27 cellular contexts compared by ENCODE assay signal in the genomic region with DNA sequence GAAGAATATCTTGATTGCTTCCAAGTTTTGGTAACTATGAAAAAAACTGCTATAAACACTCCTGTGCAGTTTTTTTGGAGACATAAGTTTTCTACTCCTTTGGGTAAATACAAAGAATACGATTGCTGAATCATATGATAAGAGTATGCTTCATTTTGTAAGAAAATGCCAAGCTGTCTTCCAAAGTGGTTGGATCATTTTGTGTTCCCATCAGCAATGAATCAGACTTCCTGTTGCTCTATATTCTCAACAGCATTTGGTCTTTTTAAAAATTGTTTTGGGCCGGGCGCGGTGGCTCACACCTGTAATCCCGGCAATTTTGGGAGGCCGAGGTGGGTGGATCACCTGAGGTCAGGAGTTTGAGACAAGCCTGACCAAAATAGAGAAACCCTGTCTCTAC. TPM values are rescaled to one million over a fixed set of nuclear protein-coding genes. Genes with fewer than 3 reads are reported as not detected.
DNase-seq lines count a peak whose midpoint lies in the region; ATAC-seq, FAIRE-seq and TF ChIP-seq lines count a peak whose summit lies in the region.
"Had no signal": no experiment of that assay in that cellular context is flagged by ENCODE, and none has a peak within 500 bp of the region (broad histone marks: within the 10 kb centered on the region; RNA-seq: fewer than 3 reads in every experiment).

No MANE protein-coding gene starts in this region.

- peaks cover 2% of the 10 kb centered on the region for H3K9me3 ChIP-seq in astrocyte (ENCODE audit: insufficient read depth, low read depth, low read length)
- H3K9me3 ChIP-seq: prostate gland had no signal

- no peaks in the 10 kb centered on the region for H3K27me3 ChIP-seq in astrocyte (ENCODE audit: insufficient read depth, low read length)
- H3K27me3 ChIP-seq: neural progenitor cell had no signal

- H3K9me3 Mint-ChIP-seq in HFFc6 (peaks cover 22% of the 10 kb centered on the region), astrocyte (ENCODE audit: unreplicated experiment) (peaks cover 20% of the 10 kb centered on the region)
- H3K9me3 Mint-ChIP-seq in activated CD8-positive, alpha-beta T cell treated with anti-CD3 and anti-CD28 coated beads, Interleukin-2, amount 10 ng/mL, durations not matched to agents 7 days and 5 days (ENCODE audit: insufficient read depth), result peaks cover 25% of the 10 kb centered on the region
- peaks cover 18 to 22% of the 10 kb centered on the region in 2 donors for H3K9me3 Mint-ChIP-seq in stimulated activated naive CD8-positive, alpha-beta T cell treated with anti-CD3 and anti-CD28 coated beads, Interleukin-15, amount 100 ng/mL, for 72 hours

- no peak overlapping the region for H3K27ac ChIP-seq in astrocyte (ENCODE audit: low read depth, low read length)
- H3K27ac ChIP-seq: coronary artery, HL-60, neural progenitor cell, prostate gland had no signal

- H3K4me3 ChIP-seq in astrocyte (ENCODE audit: insufficient read depth, low read depth, low read length) (no peak overlapping the region), fibroblast of mammary gland (ENCODE audit: control insufficient read depth, low read depth, low read length) (no peak overlapping the region)
- H3K4me3 ChIP-seq: coronary artery, neural progenitor cell, prostate gland had no signal

- H3K4me3 Mint-ChIP-seq in HFFc6, result no peak overlapping the region
- H3K4me3 Mint-ChIP-seq in astrocyte (ENCODE audit: unreplicated experiment), result no peak overlapping the region
- no peak overlapping the region for H3K4me3 Mint-ChIP-seq in activated CD8-positive, alpha-beta T cell treated with anti-CD3 and anti-CD28 coated beads, Interleukin-2, amount 10 ng/mL, durations not matched to agents 7 days and 5 days
- H3K4me3 Mint-ChIP-seq in stimulated activated naive CD8-positive, alpha-beta T cell treated with anti-CD3 and anti-CD28 coated beads, Interleukin-15, amount 100 ng/mL, for 72 hours, result no peak overlapping the region
- H3K4me3 Mint-ChIP-seq: activated T-helper 1 cell treated with anti-CD3 and anti-CD28 coated beads, Interleukin-12 subunit alpha, Interleukin-12 subunit beta, Interleukin-2, Interleukin-4 antibody, amounts not matched to agents 30 ng/mL and 10 ng/mL and 1 ng/mL, durations not matched to agents 14 hours and 24 hours and 36 hours; B cell; endodermal cell; H9; neural progenitor cell; T-helper 2 cell treated with Interferon-gamma antibody and Interleukin-4, amounts not matched to agents 5 μg/mL and 100 μg/mL, for 36 hours; WTC11 had no signal

- POLR2A ChIA-PET in activated CD8-positive, alpha-beta T cell treated with anti-CD3 and anti-CD28 coated beads, Interleukin-2, amount 10 ng/mL, durations not matched to agents 7 days and 5 days (lab: Charles Lee), result no interaction called here

- H3K9ac ChIP-seq in astrocyte (ENCODE audit: low read length), result no peak overlapping the region
- H3K9ac ChIP-seq: neural progenitor cell had no signal

- H3K27me3 Mint-ChIP-seq in HFFc6 (ENCODE audit: insufficient read depth) (peaks cover 1% of the 10 kb centered on the region), astrocyte (ENCODE audit: low read depth, unreplicated experiment) (no peaks in the 10 kb centered on the region)
- no peaks in the 10 kb centered on the region for H3K27me3 Mint-ChIP-seq in activated CD8-positive, alpha-beta T cell treated with anti-CD3 and anti-CD28 coated beads, Interleukin-2, amount 10 ng/mL, durations not matched to agents 7 days and 5 days (ENCODE audit: low read depth)
- no peaks in the 10 kb centered on the region for H3K27me3 Mint-ChIP-seq in stimulated activated naive CD8-positive, alpha-beta T cell treated with anti-CD3 and anti-CD28 coated beads, Interleukin-15, amount 100 ng/mL, for 72 hours
- H3K27me3 Mint-ChIP-seq: B cell had no signal

- no peaks in the 10 kb centered on the region for H3K4me1 ChIP-seq in astrocyte (ENCODE audit: insufficient read depth, low read length)
- H3K4me1 ChIP-seq: neural progenitor cell, prostate gland had no signal

- peaks cover 22% of the 10 kb centered on the region for H3K36me3 Mint-ChIP-seq in HFFc6 (ENCODE audit: low read depth)
- H3K36me3 Mint-ChIP-seq in astrocyte (ENCODE audit: low read depth, unreplicated experiment), result peaks cover 3% of the 10 kb centered on the region
- H3K36me3 Mint-ChIP-seq in activated CD8-positive, alpha-beta T cell treated with anti-CD3 and anti-CD28 coated beads, Interleukin-2, amount 10 ng/mL, durations not matched to agents 7 days and 5 days (ENCODE audit: low read depth), result peaks cover 14% of the 10 kb centered on the region

- H3K27ac Mint-ChIP-seq in HFFc6, result peak overlapping the region; percentile 19
- no peak overlapping the region for H3K27ac Mint-ChIP-seq in astrocyte (ENCODE audit: unreplicated experiment)
- H3K27ac Mint-ChIP-seq in activated CD8-positive, alpha-beta T cell treated with anti-CD3 and anti-CD28 coated beads, Interleukin-2, amount 10 ng/mL, durations not matched to agents 7 days and 5 days, result no peak overlapping the region
- H3K27ac Mint-ChIP-seq in stimulated activated naive CD8-positive, alpha-beta T cell treated with anti-CD3 and anti-CD28 coated beads, Interleukin-15, amount 100 ng/mL, for 72 hours, result no peak overlapping the region
- H3K27ac Mint-ChIP-seq: activated T-helper 1 cell treated with anti-CD3 and anti-CD28 coated beads, Interleukin-12 subunit alpha, Interleukin-12 subunit beta, Interleukin-2, Interleukin-4 antibody, amounts not matched to agents 30 ng/mL and 10 ng/mL and 1 ng/mL, durations not matched to agents 14 hours and 24 hours and 36 hours; B cell; endodermal cell; H9; neural progenitor cell; T-helper 2 cell treated with Interferon-gamma antibody and Interleukin-4, amounts not matched to agents 5 μg/mL and 100 μg/mL, for 36 hours; WTC11 had no signal

- H3K4me1 Mint-ChIP-seq in HFFc6 (ENCODE audit: low read depth) (peaks cover 16% of the 10 kb centered on the region), astrocyte (ENCODE audit: low read depth, unreplicated experiment) (no peaks in the 10 kb centered on the region)
- H3K4me1 Mint-ChIP-seq in activated CD8-positive, alpha-beta T cell treated with anti-CD3 and anti-CD28 coated beads, Interleukin-2, amount 10 ng/mL, durations not matched to agents 7 days and 5 days (ENCODE audit: low read depth), result no peaks in the 10 kb centered on the region
- H3K4me1 Mint-ChIP-seq in stimulated activated naive CD8-positive, alpha-beta T cell treated with anti-CD3 and anti-CD28 coated beads, Interleukin-15, amount 100 ng/mL, for 72 hours, result no peaks in the 10 kb centered on the region
- H3K4me1 Mint-ChIP-seq: B cell, endodermal cell, H9, neural progenitor cell had no signal

- no peaks in the 10 kb centered on the region for H3K36me3 ChIP-seq in astrocyte (ENCODE audit: insufficient read depth, low read length)
- H3K36me3 ChIP-seq: neural progenitor cell, prostate gland had no signal

- FAIRE-seq in astrocyte (lab: Jason Lieb, UNC), result no peak
- FAIRE-seq: GM12892 had no signal

- no peak overlapping the region for H2AFZ ChIP-seq in astrocyte (ENCODE audit: low read depth, low read length)
- H2AFZ ChIP-seq: neural progenitor cell had no signal

- ATAC-seq in activated CD8-positive, alpha-beta T cell treated with anti-CD3 and anti-CD28 coated beads, Interleukin-2, amount 10 ng/mL, durations not matched to agents 7 days and 5 days, result no peak
- ATAC-seq in HG03439 (IDR thresholded peaks at IDR 0.05; ENCODE audit: unreplicated experiment), result no peak
- ATAC-seq in stimulated activated naive CD8-positive, alpha-beta T cell treated with anti-CD3 and anti-CD28 coated beads, Interleukin-15, amount 100 ng/mL, for 72 hours, result no peak
- ATAC-seq: WTC11 had no signal

- CTCF ChIA-PET in activated CD8-positive, alpha-beta T cell treated with anti-CD3 and anti-CD28 coated beads, Interleukin-2, amount 10 ng/mL, durations not matched to agents 7 days and 5 days (lab: Charles Lee), result interaction anchor here (1.4 kb wide), 1 partner anchor 15 kb away, joined by 4 read pairs; no protein-coding TSS in a partner anchor

- H3K4me2 ChIP-seq in astrocyte (ENCODE audit: low read length), result peak overlapping the region; percentile 28
- H3K4me2 ChIP-seq: neural progenitor cell had no signal

- no peaks in the 10 kb centered on the region for H3K79me2 ChIP-seq in astrocyte (ENCODE audit: insufficient read depth, low read length)

- TF ChIP-seq CTCF in HFFc6 (IDR thresholded peaks at IDR 0.05) (no peak), astrocyte (IDR thresholded peaks at IDR 0.05; ENCODE audit: insufficient read depth, low read depth, low read length) (no peak), fibroblast of mammary gland (conservative IDR thresholded peaks at IDR 0.05; ENCODE audit: control insufficient read depth, insufficient read depth, low read depth, low read length) (no peak)

- DNase-seq in A172 (ENCODE audit: low spot score), result peak; percentile 30
- DNase-seq in HFFc6, result no peak
- peak; percentile 70 for DNase-seq in astrocyte (ENCODE audit: low read depth)
- DNase-seq in fibroblast of mammary gland (ENCODE audit: low read depth), result peak; percentile 69
- no peak for DNase-seq in activated CD8-positive, alpha-beta T cell treated with anti-CD3 and anti-CD28 coated beads, Interleukin-2, amount 10 ng/mL, durations not matched to agents 7 days and 5 days
- no peak for DNase-seq in DMS53 treated with DMSO at 0.1 percent for 48 hours (lab: John Stamatoyannopoulos, UW; ENCODE audit: unreplicated experiment)
- DNase-seq in stimulated activated naive CD8-positive, alpha-beta T cell treated with anti-CD3 and anti-CD28 coated beads, Interleukin-15, amount 100 ng/mL, for 72 hours, result no peak
- DNase-seq: activated naive CD4-positive, alpha-beta T cell treated with anti-CD3 and anti-CD28 coated beads, Interleukin-2, amount 50 U/mL, for 16 hours; DMS79; endodermal cell; H9; head of caudate nucleus; left cardiac atrium; NCI-H1105; NCI-H2029 treated with DMSO at 0.1 percent for 48 hours; stimulated activated CD8-positive, alpha-beta memory T cell treated with anti-CD3 and anti-CD28 coated beads, Interleukin-4, amount 100 ng/mL, for 48 hours; trophoblast cell had no signal

- H4K20me1 ChIP-seq in astrocyte (ENCODE audit: insufficient read depth, low read length), result no peaks in the 10 kb centered on the region

RNA-seq across cellular contexts. Expression of gene BTD, which starts 14.5 kb away (rescaled TPM):
- 14.6 and 26.4 TPM in 2 replicates for total RNA-seq in A172 (2014; rRNA removed; shearing (Covaris generic))
- 10 to 100 TPM; 13.9 to 22.7 (median 17.2) TPM for total RNA-seq in HFFc6 (2021; fragmentation: NEBNext Ultra II Directional; extraction: Animal tissue kit (Norgen Biotek cat#: 25700))
- 16.2 and 19.0 TPM in 2 replicates for total RNA-seq in astrocyte
- total RNA-seq in activated CD8-positive, alpha-beta T cell treated with anti-CD3 and anti-CD28 coated beads, Interleukin-2, amount 10 ng/mL, durations not matched to agents 7 days and 5 days, result 1 to 10 TPM; 7.1 to 7.5 TPM

RNA-seq across cellular contexts. Expression of gene HACL1, which starts 14.7 kb away (rescaled TPM):
- total RNA-seq in A172 (2014; rRNA removed; shearing (Covaris generic)), result 35.8 and 49.2 TPM in 2 replicates
- 10 to 100 TPM; 18.6 to 21.8 (median 20.5) TPM for total RNA-seq in HFFc6 (2021; fragmentation: NEBNext Ultra II Directional; extraction: Animal tissue kit (Norgen Biotek cat#: 25700))
- total RNA-seq in astrocyte, result 17.3 and 17.8 TPM in 2 replicates
- 10 to 100 TPM; 23.9 to 24.9 TPM for total RNA-seq in activated CD8-positive, alpha-beta T cell treated with anti-CD3 and anti-CD28 coated beads, Interleukin-2, amount 10 ng/mL, durations not matched to agents 7 days and 5 days

Comparison
In these comparisons a context has a peak if more than half of its experiments do, and no peak if none do; other contexts are left out.
1. DNase-seq: peak in A172 (single experiment), astrocyte (single experiment) and fibroblast of mammary gland (single experiment); none in HFFc6 (single experiment), activated CD8-positive, alpha-beta T cell treated with anti-CD3 and anti-CD28 coated beads, Interleukin-2, amount 10 ng/mL, durations not matched to agents 7 days and 5 days (single experiment), DMS53 treated with DMSO at 0.1 percent for 48 hours (single experiment) and stimulated activated naive CD8-positive, alpha-beta T cell treated with anti-CD3 and anti-CD28 coated beads, Interleukin-15, amount 100 ng/mL, for 72 hours (0 of 2).